In the genomic region with DNA sequence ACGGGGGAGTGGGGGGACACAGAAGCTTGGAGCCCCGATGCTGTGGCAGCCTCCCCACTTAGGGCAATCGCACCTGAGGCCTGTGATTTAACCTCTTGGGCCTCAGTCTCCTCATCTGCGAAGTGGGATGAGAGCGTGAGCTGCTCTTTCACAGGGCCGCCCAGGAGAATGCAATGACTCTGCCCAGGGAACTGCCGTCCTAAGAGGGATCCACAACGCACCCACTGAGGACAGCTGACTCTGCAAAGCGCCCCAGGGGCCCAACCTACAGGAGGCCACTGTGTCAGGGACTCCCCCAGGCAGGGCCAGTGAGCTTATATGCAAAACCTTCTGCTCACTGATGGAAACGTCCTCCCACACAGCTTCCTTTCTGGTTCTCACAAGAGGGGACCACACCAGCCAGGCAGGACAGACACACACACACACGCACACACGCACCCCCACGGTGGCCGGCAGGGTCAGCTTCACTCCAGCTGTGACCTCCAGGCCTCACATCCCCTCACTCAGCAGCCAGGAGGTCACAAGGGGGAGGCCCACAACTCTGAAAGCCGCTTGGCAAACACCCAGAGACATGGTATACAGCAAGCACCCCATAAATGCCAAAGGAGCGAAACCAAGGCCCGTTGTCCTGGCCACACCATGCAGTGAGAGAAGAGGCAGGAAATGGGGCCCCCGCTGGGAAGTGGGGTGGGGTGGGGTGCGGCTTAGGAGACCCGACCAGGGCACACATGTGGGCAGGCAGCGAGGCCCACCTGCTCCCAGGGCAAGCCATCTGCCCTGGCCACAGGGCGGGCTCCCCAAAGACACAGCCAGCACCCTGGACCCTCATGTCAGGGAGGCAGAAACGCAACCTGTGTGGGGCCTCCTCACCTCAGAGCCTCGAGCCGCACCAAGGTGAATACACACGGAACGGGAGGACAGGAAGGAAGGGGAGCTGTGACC, we compare ENCODE assay signal across 1 cellular context.
TF ChIP-seq lines count a peak whose summit lies in the region.

No MANE protein-coding gene starts in this region.

TF ChIP-seq in K562, 482 proteins besides CTCF, POLR2A, EP300 and RAD21 (continued from another document):
- TF ChIP-seq, protein P1, sequence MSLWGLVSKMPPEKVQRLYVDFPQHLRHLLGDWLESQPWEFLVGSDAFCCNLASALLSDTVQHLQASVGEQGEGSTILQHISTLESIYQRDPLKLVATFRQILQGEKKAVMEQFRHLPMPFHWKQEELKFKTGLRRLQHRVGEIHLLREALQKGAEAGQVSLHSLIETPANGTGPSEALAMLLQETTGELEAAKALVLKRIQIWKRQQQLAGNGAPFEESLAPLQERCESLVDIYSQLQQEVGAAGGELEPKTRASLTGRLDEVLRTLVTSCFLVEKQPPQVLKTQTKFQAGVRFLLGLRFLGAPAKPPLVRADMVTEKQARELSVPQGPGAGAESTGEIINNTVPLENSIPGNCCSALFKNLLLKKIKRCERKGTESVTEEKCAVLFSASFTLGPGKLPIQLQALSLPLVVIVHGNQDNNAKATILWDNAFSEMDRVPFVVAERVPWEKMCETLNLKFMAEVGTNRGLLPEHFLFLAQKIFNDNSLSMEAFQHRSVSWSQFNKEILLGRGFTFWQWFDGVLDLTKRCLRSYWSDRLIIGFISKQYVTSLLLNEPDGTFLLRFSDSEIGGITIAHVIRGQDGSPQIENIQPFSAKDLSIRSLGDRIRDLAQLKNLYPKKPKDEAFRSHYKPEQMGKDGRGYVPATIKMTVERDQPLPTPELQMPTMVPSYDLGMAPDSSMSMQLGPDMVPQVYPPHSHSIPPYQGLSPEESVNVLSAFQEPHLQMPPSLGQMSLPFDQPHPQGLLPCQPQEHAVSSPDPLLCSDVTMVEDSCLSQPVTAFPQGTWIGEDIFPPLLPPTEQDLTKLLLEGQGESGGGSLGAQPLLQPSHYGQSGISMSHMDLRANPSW (CRISPR knock-in tag; IDR thresholded peaks at IDR 0.05), result no peak
- TF ChIP-seq HDAC2 (IDR thresholded peaks at IDR 0.05) (no peak), ZSCAN29 (IDR thresholded peaks at IDR 0.05) (no peak), SNIP1 (IDR thresholded peaks at IDR 0.05; ENCODE audit: low read depth) (no peak), CBX5 (IDR thresholded peaks at IDR 0.05; ENCODE audit: borderline replicate concordance, low read depth) (no peak), ZBED1 (IDR thresholded peaks at IDR 0.05) (no peak), SP2 (IDR thresholded peaks at IDR 0.05; ENCODE audit: extremely low read depth, low read depth, low read length, poor library complexity, severe bottlenecking) (no peak), ZNF79 (CRISPR knock-in tag; IDR thresholded peaks at IDR 0.05; ENCODE audit: low read depth) (no peak), SPI1 (IDR thresholded peaks at IDR 0.05; ENCODE audit: borderline replicate concordance, low read depth, low read length) (no peak), ARID1B (IDR thresholded peaks at IDR 0.05) (no peak), SOX6 (IDR thresholded peaks at IDR 0.05) (no peak), MEF2A (IDR thresholded peaks at IDR 0.05; ENCODE audit: control insufficient read depth, low read depth, low read length) (no peak), CBX3 (IDR thresholded peaks at IDR 0.05; ENCODE audit: borderline replicate concordance in 1 of 2, low read length in 2 of 2) (no peak), ZNF699 (CRISPR knock-in tag; IDR thresholded peaks at IDR 0.05; ENCODE audit: insufficient replicate concordance) (no peak), ZNF696 (CRISPR knock-in tag; conservative IDR thresholded peaks at IDR 0.05) (no peak), POLR2G (IDR thresholded peaks at IDR 0.05; ENCODE audit: low read depth, low read length) (no peak)
- TF ChIP-seq, protein P2, sequence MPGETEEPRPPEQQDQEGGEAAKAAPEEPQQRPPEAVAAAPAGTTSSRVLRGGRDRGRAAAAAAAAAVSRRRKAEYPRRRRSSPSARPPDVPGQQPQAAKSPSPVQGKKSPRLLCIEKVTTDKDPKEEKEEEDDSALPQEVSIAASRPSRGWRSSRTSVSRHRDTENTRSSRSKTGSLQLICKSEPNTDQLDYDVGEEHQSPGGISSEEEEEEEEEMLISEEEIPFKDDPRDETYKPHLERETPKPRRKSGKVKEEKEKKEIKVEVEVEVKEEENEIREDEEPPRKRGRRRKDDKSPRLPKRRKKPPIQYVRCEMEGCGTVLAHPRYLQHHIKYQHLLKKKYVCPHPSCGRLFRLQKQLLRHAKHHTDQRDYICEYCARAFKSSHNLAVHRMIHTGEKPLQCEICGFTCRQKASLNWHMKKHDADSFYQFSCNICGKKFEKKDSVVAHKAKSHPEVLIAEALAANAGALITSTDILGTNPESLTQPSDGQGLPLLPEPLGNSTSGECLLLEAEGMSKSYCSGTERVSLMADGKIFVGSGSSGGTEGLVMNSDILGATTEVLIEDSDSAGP (CRISPR knock-in tag; IDR thresholded peaks at IDR 0.05), result no peak
- TF ChIP-seq, protein P3, sequence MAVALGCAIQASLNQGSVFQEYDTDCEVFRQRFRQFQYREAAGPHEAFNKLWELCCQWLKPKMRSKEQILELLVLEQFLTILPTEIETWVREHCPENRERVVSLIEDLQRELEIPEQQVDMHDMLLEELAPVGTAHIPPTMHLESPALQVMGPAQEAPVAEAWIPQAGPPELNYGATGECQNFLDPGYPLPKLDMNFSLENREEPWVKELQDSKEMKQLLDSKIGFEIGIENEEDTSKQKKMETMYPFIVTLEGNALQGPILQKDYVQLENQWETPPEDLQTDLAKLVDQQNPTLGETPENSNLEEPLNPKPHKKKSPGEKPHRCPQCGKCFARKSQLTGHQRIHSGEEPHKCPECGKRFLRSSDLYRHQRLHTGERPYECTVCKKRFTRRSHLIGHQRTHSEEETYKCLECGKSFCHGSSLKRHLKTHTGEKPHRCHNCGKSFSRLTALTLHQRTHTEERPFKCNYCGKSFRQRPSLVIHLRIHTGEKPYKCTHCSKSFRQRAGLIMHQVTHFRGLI (CRISPR knock-in tag; IDR thresholded peaks at IDR 0.05), result no peak
- TF ChIP-seq, protein P4, sequence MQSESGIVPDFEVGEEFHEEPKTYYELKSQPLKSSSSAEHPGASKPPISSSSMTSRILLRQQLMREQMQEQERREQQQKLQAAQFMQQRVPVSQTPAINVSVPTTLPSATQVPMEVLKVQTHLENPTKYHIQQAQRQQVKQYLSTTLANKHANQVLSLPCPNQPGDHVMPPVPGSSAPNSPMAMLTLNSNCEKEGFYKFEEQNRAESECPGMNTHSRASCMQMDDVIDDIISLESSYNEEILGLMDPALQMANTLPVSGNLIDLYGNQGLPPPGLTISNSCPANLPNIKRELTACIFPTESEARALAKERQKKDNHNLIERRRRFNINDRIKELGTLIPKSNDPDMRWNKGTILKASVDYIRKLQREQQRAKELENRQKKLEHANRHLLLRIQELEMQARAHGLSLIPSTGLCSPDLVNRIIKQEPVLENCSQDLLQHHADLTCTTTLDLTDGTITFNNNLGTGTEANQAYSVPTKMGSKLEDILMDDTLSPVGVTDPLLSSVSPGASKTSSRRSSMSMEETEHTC (IDR thresholded peaks at IDR 0.05), result no peak
- TF ChIP-seq, protein P5, sequence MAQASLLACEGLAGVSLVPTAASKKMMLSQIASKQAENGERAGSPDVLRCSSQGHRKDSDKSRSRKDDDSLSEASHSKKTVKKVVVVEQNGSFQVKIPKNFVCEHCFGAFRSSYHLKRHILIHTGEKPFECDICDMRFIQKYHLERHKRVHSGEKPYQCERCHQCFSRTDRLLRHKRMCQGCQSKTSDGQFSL (CRISPR knock-in tag; IDR thresholded peaks at IDR 0.05), result peak; percentile 50; the same call in 1 of the 2 replicates
- TF ChIP-seq, protein P5 (tag; IDR thresholded peaks at IDR 0.05), result no peak
